21 cellular contexts compared by ENCODE assay signal in the genomic region with DNA sequence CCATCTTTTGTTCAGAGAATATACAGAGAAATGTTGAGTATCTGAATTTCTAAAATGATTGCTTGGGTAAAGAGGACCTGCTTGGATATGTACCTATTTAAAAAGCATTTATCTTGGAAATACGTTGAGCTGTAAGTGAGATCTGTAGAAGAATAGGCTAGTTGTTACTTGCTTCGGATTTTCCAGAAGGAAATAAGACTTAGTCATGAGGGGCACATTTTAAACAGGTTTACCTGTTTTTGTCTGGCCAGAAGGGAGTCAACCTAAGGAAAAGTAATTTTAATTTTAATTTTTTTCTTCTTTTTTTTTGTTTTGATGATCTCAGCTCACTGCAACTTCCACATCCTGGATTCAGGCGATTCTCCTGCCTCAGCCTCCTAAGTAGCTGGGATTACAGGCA.
"Had no signal": no experiment of that assay in that cellular context is flagged by ENCODE, and none has a peak within 500 bp of the region (broad histone marks: within the 10 kb centered on the region; RNA-seq: fewer than 3 reads in every experiment).

No MANE protein-coding gene starts in this region.

- FAIRE-seq: TTC549 had no signal

- H3K27me3 Mint-ChIP-seq: activated CD4-positive, alpha-beta memory T cell treated with anti-CD3 and anti-CD28 coated beads for 36 hours; activated CD4-positive, alpha-beta T cell treated with anti-CD3 and anti-CD28 coated beads for 36 hours; activated naive CD8-positive, alpha-beta T cell; type B pancreatic cell had no signal

- H3K4me1 ChIP-seq: colonic mucosa, stomach had no signal

- H3K4me3 ChIP-seq: colonic mucosa, ovary, stomach, testis had no signal

- H3K36me3 Mint-ChIP-seq: activated CD4-positive, alpha-beta memory T cell treated with anti-CD3 and anti-CD28 coated beads for 36 hours; activated naive CD8-positive, alpha-beta T cell; stimulated activated effector memory CD8-positive, alpha-beta T cell treated with anti-CD3 and anti-CD28 coated beads, Interleukin-12 subunit alpha, Interleukin-12 subunit beta, amount 100 ng/mL, for 72 hours; WTC11 had no signal

- DNase-seq: activated CD4-positive, alpha-beta memory T cell treated with anti-CD3 and anti-CD28 coated beads for 36 hours; activated CD4-positive, alpha-beta T cell treated with anti-CD3 and anti-CD28 coated beads for 36 hours; activated gamma-delta T cell treated with Interleukin-2 at 50 U/mL for 16 hours; activated T-cell treated with anti-CD3 and anti-CD28 coated beads for 4 hours; central memory CD4-positive, alpha-beta T cell; colonic mucosa; islet precursor cell; ovary; SK-N-SH; stimulated activated CD4-positive, alpha-beta T cell treated with anti-CD3 and anti-CD28 coated beads, Interleukin-4, amount 100 ng/mL, for 24 hours; stomach; testis had no signal

- H3K4me1 Mint-ChIP-seq: activated CD4-positive, alpha-beta T cell treated with anti-CD3 and anti-CD28 coated beads for 36 hours; stimulated activated effector memory CD8-positive, alpha-beta T cell treated with anti-CD3 and anti-CD28 coated beads, Interleukin-12 subunit alpha, Interleukin-12 subunit beta, amount 100 ng/mL, for 72 hours had no signal

- H3K36me3 ChIP-seq: colonic mucosa, ovary, stomach had no signal

- H3K9me3 Mint-ChIP-seq: activated T-helper 1 cell treated with anti-CD3 and anti-CD28 coated beads, Interleukin-12 subunit alpha, Interleukin-12 subunit beta, Interleukin-2, Interleukin-4 antibody, amounts not matched to agents 30 ng/mL and 10 ng/mL and 1 ng/mL, durations not matched to agents 14 hours and 24 hours and 36 hours; T-helper 2 cell treated with Interferon-gamma antibody and Interleukin-4, amounts not matched to agents 5 μg/mL and 100 μg/mL, for 36 hours; type B pancreatic cell; WTC11 had no signal

- H3K9ac ChIP-seq: SK-N-SH had no signal

- H3K4me2 ChIP-seq: SK-N-SH had no signal

- H3K27me3 ChIP-seq: colonic mucosa, ovary, stomach, testis had no signal

- H3K27ac Mint-ChIP-seq: activated CD4-positive, alpha-beta memory T cell treated with anti-CD3 and anti-CD28 coated beads for 36 hours; activated CD4-positive, alpha-beta T cell treated with anti-CD3 and anti-CD28 coated beads for 36 hours; activated naive CD8-positive, alpha-beta T cell; activated T-helper 1 cell treated with anti-CD3 and anti-CD28 coated beads, Interleukin-12 subunit alpha, Interleukin-12 subunit beta, Interleukin-2, Interleukin-4 antibody, amounts not matched to agents 30 ng/mL and 10 ng/mL and 1 ng/mL, durations not matched to agents 14 hours and 24 hours and 36 hours; stimulated activated effector memory CD8-positive, alpha-beta T cell treated with anti-CD3 and anti-CD28 coated beads, Interleukin-12 subunit alpha, Interleukin-12 subunit beta, amount 100 ng/mL, for 72 hours; T-helper 2 cell treated with Interferon-gamma antibody and Interleukin-4, amounts not matched to agents 5 μg/mL and 100 μg/mL, for 36 hours had no signal

- ATAC-seq: activated CD4-positive, alpha-beta T cell treated with anti-CD3 and anti-CD28 coated beads for 36 hours; sciatic nerve; stimulated activated effector memory CD8-positive, alpha-beta T cell treated with anti-CD3 and anti-CD28 coated beads, Interleukin-12 subunit alpha, Interleukin-12 subunit beta, amount 100 ng/mL, for 72 hours; WTC11 had no signal

- H3K4me3 Mint-ChIP-seq: activated CD4-positive, alpha-beta memory T cell treated with anti-CD3 and anti-CD28 coated beads for 36 hours; activated CD4-positive, alpha-beta T cell treated with anti-CD3 and anti-CD28 coated beads for 36 hours; activated naive CD8-positive, alpha-beta T cell; activated T-helper 1 cell treated with anti-CD3 and anti-CD28 coated beads, Interleukin-12 subunit alpha, Interleukin-12 subunit beta, Interleukin-2, Interleukin-4 antibody, amounts not matched to agents 30 ng/mL and 10 ng/mL and 1 ng/mL, durations not matched to agents 14 hours and 24 hours and 36 hours; neural crest cell; stimulated activated effector memory CD8-positive, alpha-beta T cell treated with anti-CD3 and anti-CD28 coated beads, Interleukin-12 subunit alpha, Interleukin-12 subunit beta, amount 100 ng/mL, for 72 hours; T-helper 2 cell treated with Interferon-gamma antibody and Interleukin-4, amounts not matched to agents 5 μg/mL and 100 μg/mL, for 36 hours; type B pancreatic cell; WTC11 had no signal

- H3K9me3 ChIP-seq: colonic mucosa, ovary, SK-N-SH, testis had no signal

- H3K27ac ChIP-seq: colonic mucosa, ovary, stomach, testis had no signal
